ENCODE assay signal across 8 cellular contexts in the genomic region with DNA sequence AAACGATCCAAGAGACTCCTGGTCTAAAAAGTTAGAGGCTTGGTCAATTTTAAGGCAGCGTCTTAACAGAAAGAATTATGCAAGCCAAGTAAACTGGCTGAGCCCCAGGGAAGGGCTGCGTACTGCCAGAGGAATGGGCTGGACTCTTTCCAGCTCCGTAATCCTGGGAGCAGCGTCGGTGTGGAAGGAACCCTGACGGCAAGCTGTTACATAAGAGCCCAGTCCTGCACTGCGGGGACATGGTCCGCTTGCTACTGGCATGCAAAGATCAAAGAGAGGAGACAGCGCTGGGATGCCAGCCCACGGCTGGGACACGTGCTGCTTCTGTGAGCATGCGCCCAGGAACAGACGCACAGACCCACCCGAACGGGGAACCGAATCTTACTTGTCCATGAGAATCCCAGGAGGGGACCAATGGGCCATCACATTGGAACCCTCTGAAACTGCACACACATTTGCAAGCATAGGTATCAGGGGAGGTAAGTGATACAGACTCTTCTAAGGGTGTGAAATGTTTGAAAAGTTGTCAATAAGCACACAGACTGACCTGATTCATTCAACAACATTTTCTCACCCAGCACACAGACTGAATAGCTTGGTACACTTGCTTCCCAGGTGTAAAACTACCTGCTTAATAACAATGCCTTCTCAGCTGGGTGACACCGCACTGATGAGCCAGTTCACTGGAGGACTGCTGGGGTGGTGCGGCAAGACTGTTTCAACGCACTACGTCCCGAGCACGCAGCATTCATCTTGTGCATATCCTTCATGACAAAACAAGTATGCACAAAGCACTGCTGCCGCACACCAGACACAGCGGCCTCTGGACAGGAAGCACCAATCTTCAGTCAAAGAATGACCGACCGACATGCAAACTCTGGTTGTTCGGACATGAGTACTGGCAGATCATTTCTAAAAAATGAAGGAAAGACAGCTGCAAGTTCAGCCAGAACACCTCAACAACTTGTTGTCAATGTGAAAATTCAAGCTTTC.
DNase-seq lines count a peak whose midpoint lies in the region; TF ChIP-seq lines count a peak whose summit lies in the region.

No MANE protein-coding gene starts in this region.

- H3K36me3 ChIP-seq in prostate gland, result no peaks in the 10 kb centered on the region

- POLR2A ChIA-PET in HEK293T (lab: Yijun Ruan, JAX), result no interaction called here
- POLR2A ChIA-PET in GM10248 (lab: Yijun Ruan, JAX), result interaction anchor here (0.6 kb wide), 1 partner anchor 514 kb away, joined by 3 read pairs; no protein-coding TSS in a partner anchor

- DNase-seq in HEK293T (ENCODE audit: extremely low spot score) (peak; percentile 45), head of caudate nucleus (peak; percentile 40 to 88 (median 73)), prostate gland (ENCODE audit: low spot score) (peak; percentile 91), GM20000 (ENCODE audit: low spot score) (no peak), mesenteric fat pad (ENCODE audit: low spot score) (no peak), GM10248 (ENCODE audit: extremely low spot score) (no peak)
- DNase-seq in activated T-helper 1 cell treated with anti-CD3 and anti-CD28 coated beads, Interleukin-12 subunit alpha, Interleukin-12 subunit beta, Interleukin-2, Interleukin-4 antibody, amounts not matched to agents 30 ng/mL and 10 ng/mL and 1 ng/mL, durations not matched to agents 14 hours and 24 hours and 36 hours (ENCODE audit: low spot score), result no peak
- no peak for DNase-seq in effector CD8-positive, alpha-beta T cell (lab: John Stamatoyannopoulos, UW)

- no peak overlapping the region for H3K4me3 ChIP-seq in prostate gland

- H3K27me3 ChIP-seq in prostate gland (replicated peaks; ENCODE audit: insufficient read depth), result no peaks in the 10 kb centered on the region

- no peaks in the 10 kb centered on the region for H3K27me3 Mint-ChIP-seq in activated T-helper 1 cell treated with anti-CD3 and anti-CD28 coated beads, Interleukin-12 subunit alpha, Interleukin-12 subunit beta, Interleukin-2, Interleukin-4 antibody, amounts not matched to agents 30 ng/mL and 10 ng/mL and 1 ng/mL, durations not matched to agents 14 hours and 24 hours and 36 hours (ENCODE audit: insufficient read depth)

- peaks cover 20% of the 10 kb centered on the region for H3K4me1 Mint-ChIP-seq in activated T-helper 1 cell treated with anti-CD3 and anti-CD28 coated beads, Interleukin-12 subunit alpha, Interleukin-12 subunit beta, Interleukin-2, Interleukin-4 antibody, amounts not matched to agents 30 ng/mL and 10 ng/mL and 1 ng/mL, durations not matched to agents 14 hours and 24 hours and 36 hours (ENCODE audit: low read depth)

- no peak for TF ChIP-seq CTCF in prostate gland (IDR thresholded peaks at IDR 0.05)
- TF ChIP-seq CTCF in GM20000 (IDR thresholded peaks at IDR 0.05; ENCODE audit: extremely low read depth, missing control alignments), result no peak
- no peak for TF ChIP-seq CTCF in GM10248 (IDR thresholded peaks at IDR 0.05; ENCODE audit: control extremely low read depth, extremely low read depth, low read depth, missing control alignments)

- no peaks in the 10 kb centered on the region for H3K9me3 Mint-ChIP-seq in activated T-helper 1 cell treated with anti-CD3 and anti-CD28 coated beads, Interleukin-12 subunit alpha, Interleukin-12 subunit beta, Interleukin-2, Interleukin-4 antibody, amounts not matched to agents 30 ng/mL and 10 ng/mL and 1 ng/mL, durations not matched to agents 14 hours and 24 hours and 36 hours

- H3K36me3 Mint-ChIP-seq in activated T-helper 1 cell treated with anti-CD3 and anti-CD28 coated beads, Interleukin-12 subunit alpha, Interleukin-12 subunit beta, Interleukin-2, Interleukin-4 antibody, amounts not matched to agents 30 ng/mL and 10 ng/mL and 1 ng/mL, durations not matched to agents 14 hours and 24 hours and 36 hours (ENCODE audit: low read depth), result peaks cover 7% of the 10 kb centered on the region

- CTCF ChIA-PET in HEK293T (lab: Yijun Ruan, JAX), result no interaction called here
- CTCF ChIA-PET in GM10248 (lab: Yijun Ruan, JAX), result no interaction called here

- peak overlapping the region; percentile 4 for H3K27ac Mint-ChIP-seq in activated T-helper 1 cell treated with anti-CD3 and anti-CD28 coated beads, Interleukin-12 subunit alpha, Interleukin-12 subunit beta, Interleukin-2, Interleukin-4 antibody, amounts not matched to agents 30 ng/mL and 10 ng/mL and 1 ng/mL, durations not matched to agents 14 hours and 24 hours and 36 hours

- H3K4me3 Mint-ChIP-seq in activated T-helper 1 cell treated with anti-CD3 and anti-CD28 coated beads, Interleukin-12 subunit alpha, Interleukin-12 subunit beta, Interleukin-2, Interleukin-4 antibody, amounts not matched to agents 30 ng/mL and 10 ng/mL and 1 ng/mL, durations not matched to agents 14 hours and 24 hours and 36 hours, result no peak overlapping the region

- peaks cover 8% of the 10 kb centered on the region for H3K4me1 ChIP-seq in prostate gland (replicated peaks)

- H3K27ac ChIP-seq in prostate gland, result peak overlapping the region; percentile 19 to 33

- no peaks in the 10 kb centered on the region for H3K9me3 ChIP-seq in prostate gland

- intact Hi-C loops in activated T-helper 1 cell treated with anti-CD3 and anti-CD28 coated beads, Interleukin-12 subunit alpha, Interleukin-12 subunit beta, Interleukin-2, Interleukin-4 antibody, amounts not matched to agents 30 ng/mL and 10 ng/mL and 1 ng/mL, durations not matched to agents 14 hours and 24 hours and 36 hours (cut with micrococcal nuclease), result no loop called here
- intact Hi-C loops in head of caudate nucleus (cut with DNase I), result no loop called here
- intact Hi-C loops in prostate gland (cut with DNase I), result loop anchor here (10.0 kb wide), 1 partner anchor 49 kb away; no protein-coding TSS in a partner anchor

- TF ChIP-seq POLR2A in prostate gland (IDR thresholded peaks at IDR 0.05), result no peak

- WGBS in prostate gland, result 28% methylated on average over 28 of the region's 28 CpGs

TF ChIP-seq in HEK293T, 16 proteins besides CTCF, POLR2A, EP300 and RAD21:
- no peak for TF ChIP-seq SP1 (IDR thresholded peaks at IDR 0.05)
- TF ChIP-seq FOXA1 (IDR thresholded peaks at IDR 0.05), result no peak
- TF ChIP-seq FOXM1 (IDR thresholded peaks at IDR 0.05; ENCODE audit: borderline replicate concordance), result no peak
- TF ChIP-seq LEF1 (IDR thresholded peaks at IDR 0.05; ENCODE audit: borderline replicate concordance), result no peak
- TF ChIP-seq SUZ12 (IDR thresholded peaks at IDR 0.05), result no peak
- no peak for TF ChIP-seq TARDBP (IDR thresholded peaks at IDR 0.05)
- TF ChIP-seq HDGF (IDR thresholded peaks at IDR 0.05; ENCODE audit: borderline replicate concordance), result no peak
- TF ChIP-seq L3MBTL2 (conservative IDR thresholded peaks at IDR 0.05), result no peak
- TF ChIP-seq ARNT (IDR thresholded peaks at IDR 0.05), result no peak
- TF ChIP-seq ZNF384 (IDR thresholded peaks at IDR 0.05), result no peak
- TF ChIP-seq, protein P1, sequence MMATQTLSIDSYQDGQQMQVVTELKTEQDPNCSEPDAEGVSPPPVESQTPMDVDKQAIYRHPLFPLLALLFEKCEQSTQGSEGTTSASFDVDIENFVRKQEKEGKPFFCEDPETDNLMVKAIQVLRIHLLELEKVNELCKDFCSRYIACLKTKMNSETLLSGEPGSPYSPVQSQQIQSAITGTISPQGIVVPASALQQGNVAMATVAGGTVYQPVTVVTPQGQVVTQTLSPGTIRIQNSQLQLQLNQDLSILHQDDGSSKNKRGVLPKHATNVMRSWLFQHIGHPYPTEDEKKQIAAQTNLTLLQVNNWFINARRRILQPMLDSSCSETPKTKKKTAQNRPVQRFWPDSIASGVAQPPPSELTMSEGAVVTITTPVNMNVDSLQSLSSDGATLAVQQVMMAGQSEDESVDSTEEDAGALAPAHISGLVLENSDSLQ (IDR thresholded peaks at IDR 0.05), result no peak
- no peak for TF ChIP-seq ELF4 (IDR thresholded peaks at IDR 0.05)
- TF ChIP-seq CTBP1 (IDR thresholded peaks at IDR 0.05; ENCODE audit: borderline replicate concordance), result no peak
- no peak for TF ChIP-seq BHLHE40 (IDR thresholded peaks at IDR 0.05; ENCODE audit: borderline replicate concordance)
- TF ChIP-seq FOXK2 (IDR thresholded peaks at IDR 0.05), result no peak
- no peak for TF ChIP-seq NFRKB (IDR thresholded peaks at IDR 0.05)

Comparison
In these comparisons a context has a peak if more than half of its experiments do, and no peak if none do; other contexts are left out.
1. DNase-seq: peak in HEK293T (single experiment), head of caudate nucleus (42 of 42) and prostate gland (single experiment); none in activated T-helper 1 cell treated with anti-CD3 and anti-CD28 coated beads, Interleukin-12 subunit alpha, Interleukin-12 subunit beta, Interleukin-2, Interleukin-4 antibody, amounts not matched to agents 30 ng/mL and 10 ng/mL and 1 ng/mL, durations not matched to agents 14 hours and 24 hours and 36 hours (single experiment), GM20000 (single experiment), effector CD8-positive, alpha-beta T cell (single experiment), mesenteric fat pad (single experiment) and GM10248 (single experiment).